ENCODE assay signal across 8 cellular contexts in genomic region chr16:56356276-56357241, GRCh38.
A peak's percentile ranks its signal among the peaks of the same experiment; 100 is the strongest.
DNase-seq lines count a peak whose midpoint lies in the region; ATAC-seq and TF ChIP-seq lines count a peak whose summit lies in the region.

No MANE protein-coding gene starts in this region.

- intact Hi-C loops in left ventricle myocardium inferior (cut with micrococcal nuclease) (no loop called here), posterior vena cava (cut with DNase I) (no loop called here)

- H3K27ac ChIP-seq in HUES6 (ENCODE audit: low read depth, low read length) (no peak overlapping the region), angular gyrus (ENCODE audit: low read depth, low read length) (peak overlapping the region; percentile 64), left ventricle myocardium inferior (replicated peaks) (peak overlapping the region; percentile 70), urinary bladder (ENCODE audit: low read depth) (no peak overlapping the region)

- WGBS in urinary bladder: 2% methylated on average over 33 of the region's 33 CpGs

- peak; percentile 90 for TF ChIP-seq CTCF in left ventricle myocardium inferior (IDR thresholded peaks at IDR 0.05; ENCODE audit: borderline replicate concordance)

- DNase-seq in DMS 273 treated with DMSO at 0.1 percent for 48 hours (lab: John Stamatoyannopoulos, UW) (peak; percentile 38), SW 1271 (lab: John Stamatoyannopoulos, UW) (peak; percentile 34 to 67), left ventricle myocardium inferior (peak; percentile 80), posterior vena cava (ENCODE audit: low spot score) (peak; percentile 95)

- H3K36me3 ChIP-seq in HUES6 (ENCODE audit: control insufficient read depth, insufficient read depth, low read length) (no peaks in the 10 kb centered on the region), left ventricle myocardium inferior (peaks cover 9% of the 10 kb centered on the region), urinary bladder (ENCODE audit: insufficient read depth) (no peaks in the 10 kb centered on the region)

- H3K4me3 ChIP-seq in HUES6 (ENCODE audit: low read depth, low read length): peak overlapping the region; percentile 46
- peak overlapping the region; percentile 63 for H3K4me3 ChIP-seq in left ventricle myocardium inferior
- H3K4me3 ChIP-seq in urinary bladder (ENCODE audit: low read depth, low read length): peak overlapping the region; percentile 50

- H3K4me1 ChIP-seq in HUES6 (ENCODE audit: control insufficient read depth, insufficient read depth, low read length) (peaks cover 24% of the 10 kb centered on the region), left ventricle myocardium inferior (peaks cover 18% of the 10 kb centered on the region), urinary bladder (ENCODE audit: insufficient read depth) (no peaks in the 10 kb centered on the region)

- H3K27me3 ChIP-seq in HUES6 (ENCODE audit: control insufficient read depth, insufficient read depth, low read length) (no peaks in the 10 kb centered on the region), left ventricle myocardium inferior (ENCODE audit: low read depth) (no peaks in the 10 kb centered on the region)

- no peak overlapping the region for H3K9ac ChIP-seq in HUES6 (ENCODE audit: low read length)

- peak; percentile 88 for ATAC-seq in GM21526 (IDR thresholded peaks at IDR 0.05; ENCODE audit: low FRiP score, unreplicated experiment)

- no peaks in the 10 kb centered on the region for H3K9me3 ChIP-seq in HUES6 (ENCODE audit: control insufficient read depth, insufficient read depth, low read depth, low read length)
- H3K9me3 ChIP-seq in left ventricle myocardium inferior (replicated peaks): no peaks in the 10 kb centered on the region

Comparison
In these comparisons a context has a peak if more than half of its experiments do, and no peak if none do; other contexts are left out.
1. DNase-seq: peak in every context shown above with its lines; median percentile 95 in posterior vena cava; 80 in left ventricle myocardium inferior; 50 in SW 1271; 38 in DMS 273 treated with DMSO at 0.1 percent for 48 hours.
2. H3K27ac ChIP-seq: peak in angular gyrus (single experiment) and left ventricle myocardium inferior (single experiment); none in HUES6 (single experiment) and urinary bladder (single experiment).
3. Peak in every context shown above with its lines, with median percentiles within 50 percentile points of each other: H3K4me3 ChIP-seq.